In the genomic region with DNA sequence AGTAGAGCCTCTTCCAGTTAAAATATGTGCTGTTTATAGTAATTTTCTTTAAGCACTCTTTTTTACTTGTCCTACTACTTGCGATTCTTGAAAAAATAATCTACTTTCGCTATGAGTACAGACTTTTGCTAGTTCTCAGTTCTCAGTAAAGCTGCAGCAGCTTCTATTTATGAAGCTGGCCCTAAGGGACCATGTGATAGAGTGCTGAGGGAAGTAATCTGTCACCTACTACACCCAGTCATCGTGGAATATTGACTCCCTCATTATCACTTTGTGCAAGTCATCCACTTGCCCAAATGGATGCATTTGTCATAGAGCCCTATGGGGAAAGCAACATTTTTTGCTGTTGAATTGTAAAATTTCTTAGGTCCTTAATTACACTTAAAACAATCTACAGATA, we compare ENCODE assay signal across 1 cellular context.
TF ChIP-seq lines count a peak whose summit lies in the region.

No MANE protein-coding gene starts in this region.

TF ChIP-seq in GM23338, 12 proteins besides CTCF, POLR2A, EP300 and RAD21 (continued from another document):
- TF ChIP-seq ZNF462 (CRISPR knock-in tag; IDR thresholded peaks at IDR 0.05) (no peak), JUNB (IDR thresholded peaks at IDR 0.05; ENCODE audit: unreplicated experiment) (no peak), ZNF331 (CRISPR knock-in tag; IDR thresholded peaks at IDR 0.05; ENCODE audit: low read depth) (no peak)
- TF ChIP-seq, protein P1, sequence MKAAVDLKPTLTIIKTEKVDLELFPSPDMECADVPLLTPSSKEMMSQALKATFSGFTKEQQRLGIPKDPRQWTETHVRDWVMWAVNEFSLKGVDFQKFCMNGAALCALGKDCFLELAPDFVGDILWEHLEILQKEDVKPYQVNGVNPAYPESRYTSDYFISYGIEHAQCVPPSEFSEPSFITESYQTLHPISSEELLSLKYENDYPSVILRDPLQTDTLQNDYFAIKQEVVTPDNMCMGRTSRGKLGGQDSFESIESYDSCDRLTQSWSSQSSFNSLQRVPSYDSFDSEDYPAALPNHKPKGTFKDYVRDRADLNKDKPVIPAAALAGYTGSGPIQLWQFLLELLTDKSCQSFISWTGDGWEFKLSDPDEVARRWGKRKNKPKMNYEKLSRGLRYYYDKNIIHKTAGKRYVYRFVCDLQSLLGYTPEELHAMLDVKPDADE (IDR thresholded peaks at IDR 0.05), result no peak
TF ChIP-seq in GM23338: peak in this region for 0.
